ENCODE assay signal across 1 cellular context in the genomic region with DNA sequence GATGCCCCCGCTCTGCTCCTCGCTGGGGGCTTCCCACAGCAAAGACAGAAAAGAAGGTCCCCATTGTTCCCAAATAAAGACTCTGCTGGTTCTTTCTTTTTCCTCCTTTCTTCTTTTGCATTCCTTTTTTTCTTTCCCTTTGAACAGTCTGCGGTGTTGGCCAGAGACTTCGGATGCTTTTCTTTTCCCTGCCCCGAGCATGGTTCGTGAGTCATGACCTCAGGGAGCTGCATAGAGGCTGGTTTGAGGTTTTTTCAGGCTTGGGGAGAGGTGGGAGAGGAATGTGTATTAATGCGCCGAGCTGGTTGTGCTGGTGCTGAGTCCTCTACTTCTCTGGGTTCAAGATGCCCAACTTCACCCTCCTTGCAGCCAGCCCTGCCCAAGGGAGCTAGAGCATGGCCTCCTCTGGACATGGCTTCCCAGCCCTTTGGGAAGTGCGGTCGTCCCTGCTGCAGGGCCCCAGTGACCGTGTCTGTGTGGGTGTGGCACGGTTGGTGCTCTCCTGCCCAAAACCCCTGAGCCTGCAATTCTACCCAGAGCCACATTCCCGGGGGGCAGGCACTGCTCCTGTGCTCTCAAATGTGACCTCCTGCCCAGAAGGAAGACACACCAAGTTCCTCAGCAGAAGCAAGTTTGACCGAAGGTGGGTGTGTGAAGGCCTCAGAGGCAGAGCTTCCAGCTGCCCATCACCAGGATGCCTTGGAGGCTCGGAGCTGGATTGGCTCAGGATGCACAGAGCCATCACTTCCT.
TF ChIP-seq lines count a peak whose summit lies in the region.

No MANE protein-coding gene starts in this region.

TF ChIP-seq in GM12878, 131 proteins besides CTCF, POLR2A, EP300 and RAD21:
- TF ChIP-seq TCF3 (IDR thresholded peaks at IDR 0.05; ENCODE audit: borderline replicate concordance, insufficient read depth, low read depth, low read length), result no peak
- TF ChIP-seq, protein P1, sequence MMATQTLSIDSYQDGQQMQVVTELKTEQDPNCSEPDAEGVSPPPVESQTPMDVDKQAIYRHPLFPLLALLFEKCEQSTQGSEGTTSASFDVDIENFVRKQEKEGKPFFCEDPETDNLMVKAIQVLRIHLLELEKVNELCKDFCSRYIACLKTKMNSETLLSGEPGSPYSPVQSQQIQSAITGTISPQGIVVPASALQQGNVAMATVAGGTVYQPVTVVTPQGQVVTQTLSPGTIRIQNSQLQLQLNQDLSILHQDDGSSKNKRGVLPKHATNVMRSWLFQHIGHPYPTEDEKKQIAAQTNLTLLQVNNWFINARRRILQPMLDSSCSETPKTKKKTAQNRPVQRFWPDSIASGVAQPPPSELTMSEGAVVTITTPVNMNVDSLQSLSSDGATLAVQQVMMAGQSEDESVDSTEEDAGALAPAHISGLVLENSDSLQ (IDR thresholded peaks at IDR 0.05), result 0 out of 2 replicates have a peak, but pooled peaks have one; percentile 31
